Comparison of ENCODE assay signal across 22 cellular contexts in the genomic region with DNA sequence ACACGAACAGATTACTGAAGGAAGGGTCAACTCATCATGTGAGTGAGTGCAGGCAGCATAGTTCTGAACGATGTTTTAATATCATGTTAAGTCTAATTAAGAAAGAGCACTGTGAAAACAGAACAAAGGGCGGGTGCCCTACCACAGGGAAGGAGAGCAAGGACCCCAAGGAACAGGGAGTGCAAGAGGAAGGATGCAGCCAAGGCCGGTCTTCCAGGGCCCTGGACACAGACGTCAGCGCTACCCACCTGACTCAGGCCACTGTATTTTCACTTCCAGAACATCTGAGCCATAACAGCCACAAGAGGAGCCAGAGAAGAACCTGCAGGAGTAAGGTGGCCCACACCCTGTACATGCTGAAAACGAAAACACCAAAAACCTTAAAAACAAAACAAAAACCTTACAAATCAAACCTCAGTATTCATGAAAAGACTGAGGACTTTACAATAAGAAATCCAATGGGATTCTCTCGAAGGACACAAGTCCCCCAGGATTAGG.
DNase-seq lines count a peak whose midpoint lies in the region; ATAC-seq and TF ChIP-seq lines count a peak whose summit lies in the region.
"Had no signal": no experiment of that assay in that cellular context is flagged by ENCODE, and none has a peak within 500 bp of the region (broad histone marks: within the 10 kb centered on the region; RNA-seq: fewer than 3 reads in every experiment).

No MANE protein-coding gene starts in this region.

- 0 out of 2 replicates have a peak, but pooled peaks cover 3% of the 10 kb centered on the region for H3F3A ChIP-seq in MM.1S (ENCODE audit: insufficient read depth, low read length)

- H3K9me3 Mint-ChIP-seq in endodermal cell: no peaks in the 10 kb centered on the region
- H3K9me3 Mint-ChIP-seq in activated T-cell treated with anti-CD3 and anti-CD28 coated beads, Interleukin-2, amount 50 U/mL, for 4 hours: no peaks in the 10 kb centered on the region
- H3K9me3 Mint-ChIP-seq: CD8-positive, alpha-beta T cell; GM23338; HFFc6 had no signal

- H3K4me1 ChIP-seq in DND-41 (ENCODE audit: insufficient read depth, low read length): no peaks in the 10 kb centered on the region
- peaks cover 16% of the 10 kb centered on the region for H3K4me1 ChIP-seq in MM.1S (ENCODE audit: low read length)
- H3K4me1 ChIP-seq in endodermal cell (ENCODE audit: control insufficient read depth, insufficient read depth, low read length): no peaks in the 10 kb centered on the region
- no peaks in the 10 kb centered on the region for H3K4me1 ChIP-seq in spleen
- no peaks in the 10 kb centered on the region for H3K4me1 ChIP-seq in right lobe of liver
- H3K4me1 ChIP-seq: BLaER1, Caco-2, HAP-1 had no signal

- DNase-seq in DND-41 (no peak), MM.1S (peak; percentile 61), endodermal cell (no peak), spleen (no peak), hypothalamus (lab: John Stamatoyannopoulos, UW) (no peak), right lobe of liver (no peak)
- no peak for DNase-seq in activated T-cell treated with anti-CD3 and anti-CD28 coated beads, Interleukin-2, amount 50 U/mL, for 4 hours
- DNase-seq in activated naive CD4-positive, alpha-beta T cell treated with Interleukin-2 at 50 U/mL for 16 hours: no peak
- DNase-seq: Caco-2; CD4-positive, CD25-positive, alpha-beta regulatory T cell; CD8-positive, alpha-beta T cell; DMS153; EL; GDM1; HFFc6 had no signal

- H3K9ac ChIP-seq in DND-41 (ENCODE audit: low read depth, low read length): no peak overlapping the region
- no peak overlapping the region for H3K9ac ChIP-seq in MM.1S (ENCODE audit: low read length)
- H3K9ac ChIP-seq in endodermal cell (ENCODE audit: extremely low read depth, low read length, poor library complexity, severe bottlenecking): no peak overlapping the region
- H3K9ac ChIP-seq: BLaER1 had no signal

- H3K4me2 ChIP-seq in DND-41 (ENCODE audit: insufficient read depth, low read length) (no peak overlapping the region), MM.1S (ENCODE audit: low read depth, low read length) (peak overlapping the region; percentile 29)
- H3K4me2 ChIP-seq: BLaER1, GM23338 had no signal

- H2AFZ ChIP-seq in DND-41 (ENCODE audit: low read depth, low read length) (no peak overlapping the region), MM.1S (ENCODE audit: low read length) (peak overlapping the region; percentile 60)
- H2AFZ ChIP-seq: GM23338 had no signal

- H4K20me1 ChIP-seq in DND-41 (ENCODE audit: insufficient read depth, low read length) (no peaks in the 10 kb centered on the region), MM.1S (ENCODE audit: insufficient read depth, low read length) (no peaks in the 10 kb centered on the region)
- H4K20me1 ChIP-seq: BLaER1 had no signal

- H3K4me1 Mint-ChIP-seq in endodermal cell: peaks cover 2% of the 10 kb centered on the region
- no peaks in the 10 kb centered on the region for H3K4me1 Mint-ChIP-seq in activated T-cell treated with anti-CD3 and anti-CD28 coated beads, Interleukin-2, amount 50 U/mL, for 4 hours (ENCODE audit: low read depth)
- H3K4me1 Mint-ChIP-seq: B cell, GM23338 had no signal

- 79 to 92% methylated on average over 4 to 8 of the region's 8 CpGs for WGBS in endodermal cell (ENCODE audit: insufficient coverage in 1 of 2, insufficient read length in 1 of 2), 2 experiments
- 67 to 83% (median 75%) methylated on average over 8 of the region's 8 CpGs for WGBS in spleen, 5 donors
- WGBS in right lobe of liver (ENCODE audit: insufficient coverage, low coverage, low lambda C conversion rate, missing lambda C conversion rate): 68% methylated on average over 8 of the region's 8 CpGs

- intact Hi-C loops in spleen (cut with DNase I; ENCODE audit: low total_unique reads): no loop called here
- intact Hi-C loops in right lobe of liver (cut with DNase I): no loop called here

- no peak overlapping the region for H3K27ac Mint-ChIP-seq in endodermal cell
- H3K27ac Mint-ChIP-seq: B cell; CD4-positive, CD25-positive, alpha-beta regulatory T cell; CD8-positive, alpha-beta T cell; GM23338; HFFc6 had no signal

- no peaks in the 10 kb centered on the region for H3K36me3 Mint-ChIP-seq in endodermal cell (ENCODE audit: low read depth)
- H3K36me3 Mint-ChIP-seq in activated T-cell treated with anti-CD3 and anti-CD28 coated beads, Interleukin-2, amount 50 U/mL, for 4 hours (ENCODE audit: insufficient read depth): no peaks in the 10 kb centered on the region
- H3K36me3 Mint-ChIP-seq: CD4-positive, CD25-positive, alpha-beta regulatory T cell; CD8-positive, alpha-beta T cell had no signal

- H3K9me3 ChIP-seq in DND-41 (ENCODE audit: insufficient read depth, low read length, severe bottlenecking) (no peaks in the 10 kb centered on the region), MM.1S (replicated peaks; ENCODE audit: insufficient read depth, low read length) (no peaks in the 10 kb centered on the region), endodermal cell (ENCODE audit: control insufficient read depth, low read length) (no peaks in the 10 kb centered on the region), spleen (no peaks in the 10 kb centered on the region), right lobe of liver (no peaks in the 10 kb centered on the region)
- H3K9me3 ChIP-seq: BLaER1, Caco-2, HAP-1 had no signal

- H3K9me2 ChIP-seq in MM.1S (replicated peaks; ENCODE audit: insufficient read depth, low read length): no peaks in the 10 kb centered on the region

- no peak overlapping the region for H3K4me3 ChIP-seq in DND-41 (ENCODE audit: low read depth in 1 of 2, low read length in 2 of 2)
- H3K4me3 ChIP-seq in MM.1S (ENCODE audit: low read length): no peak overlapping the region
- no peak overlapping the region for H3K4me3 ChIP-seq in endodermal cell (ENCODE audit: low read length)
- H3K4me3 ChIP-seq in spleen: no peak overlapping the region
- H3K4me3 ChIP-seq in right lobe of liver: no peak overlapping the region
- H3K4me3 ChIP-seq: BLaER1, GM12878, GM23338, HAP-1 had no signal

- H3K36me3 ChIP-seq in DND-41 (ENCODE audit: insufficient read depth, low read length): no peaks in the 10 kb centered on the region
- H3K36me3 ChIP-seq in MM.1S (replicated peaks; ENCODE audit: insufficient read depth, low read length): no peaks in the 10 kb centered on the region
- no peaks in the 10 kb centered on the region for H3K36me3 ChIP-seq in endodermal cell (ENCODE audit: control insufficient read depth, insufficient read depth, low read length)
- H3K36me3 ChIP-seq in spleen: no peaks in the 10 kb centered on the region
- no peaks in the 10 kb centered on the region for H3K36me3 ChIP-seq in right lobe of liver
- H3K36me3 ChIP-seq: BLaER1, HAP-1 had no signal

- H3K27me3 Mint-ChIP-seq in endodermal cell (ENCODE audit: insufficient read depth): no peaks in the 10 kb centered on the region
- no peaks in the 10 kb centered on the region for H3K27me3 Mint-ChIP-seq in activated T-cell treated with anti-CD3 and anti-CD28 coated beads, Interleukin-2, amount 50 U/mL, for 4 hours (ENCODE audit: low read depth)

- H3K79me2 ChIP-seq in DND-41 (ENCODE audit: insufficient read depth, low read length) (no peaks in the 10 kb centered on the region), MM.1S (ENCODE audit: low read length) (no peaks in the 10 kb centered on the region)

- TF ChIP-seq POLR2A in spleen (IDR thresholded peaks at IDR 0.05): no peak
- TF ChIP-seq POLR2A in right lobe of liver (IDR thresholded peaks at IDR 0.05): no peak

- ATAC-seq in DND-41 (ENCODE audit: insufficient read depth, low read depth) (no peak), right lobe of liver (no peak)
- no peak for ATAC-seq in activated T-cell treated with anti-CD3 and anti-CD28 coated beads, Interleukin-2, amount 50 U/mL, for 4 hours
- ATAC-seq: CD8-positive, alpha-beta T cell; GM12878; GM23338 had no signal

- no peak overlapping the region for H3K4me3 Mint-ChIP-seq in endodermal cell
- H3K4me3 Mint-ChIP-seq in activated T-cell treated with anti-CD3 and anti-CD28 coated beads, Interleukin-2, amount 50 U/mL, for 4 hours: no peak overlapping the region
- H3K4me3 Mint-ChIP-seq: B cell; CD4-positive, CD25-positive, alpha-beta regulatory T cell; CD8-positive, alpha-beta T cell; GM23338; HFFc6 had no signal

- H3K27ac ChIP-seq in DND-41 (ENCODE audit: low read length): no peak overlapping the region
- peak overlapping the region; percentile 42; the same call in 1 of the 2 replicates for H3K27ac ChIP-seq in MM.1S (ENCODE audit: low read length)
- H3K27ac ChIP-seq in endodermal cell (ENCODE audit: low read depth, low read length): no peak overlapping the region
- peak overlapping the region in 5 of 8 donors; percentile 7 to 47 (median 37) for H3K27ac ChIP-seq in spleen
- H3K27ac ChIP-seq in right lobe of liver: no peak overlapping the region
- H3K27ac ChIP-seq: 22Rv1, BLaER1, C4-2B had no signal

- H3K27me3 ChIP-seq in DND-41 (ENCODE audit: insufficient read depth, low read length, poor library complexity): no peaks in the 10 kb centered on the region
- H3K27me3 ChIP-seq in MM.1S (replicated peaks; ENCODE audit: insufficient read depth, low read length): no peaks in the 10 kb centered on the region
- no peaks in the 10 kb centered on the region for H3K27me3 ChIP-seq in endodermal cell (ENCODE audit: control insufficient read depth, insufficient read depth, low read length, poor library complexity, severe bottlenecking)
- no peaks in the 10 kb centered on the region for H3K27me3 ChIP-seq in spleen (replicated peaks in 1 of 7)
- H3K27me3 ChIP-seq in right lobe of liver: no peaks in the 10 kb centered on the region
- H3K27me3 ChIP-seq: BLaER1 had no signal

- TF ChIP-seq CTCF in DND-41 (IDR thresholded peaks at IDR 0.05; ENCODE audit: borderline replicate concordance, extremely low read depth, low read length, poor library complexity, severe bottlenecking) (peak; percentile 5), MM.1S (IDR thresholded peaks at IDR 0.05; ENCODE audit: low read length) (peak; percentile 46), endodermal cell (conservative IDR thresholded peaks at IDR 0.05) (peak; percentile 15), spleen (IDR thresholded peaks at IDR 0.05 in 8 of 11, conservative IDR thresholded peaks at IDR 0.05 in 3 of 11) (peak in 1 of 11 experiments; percentile 22), right lobe of liver (IDR thresholded peaks at IDR 0.05) (no peak)

Comparison
In these comparisons a context has a peak if more than half of its experiments do, and no peak if none do; other contexts are left out.
1. H3K27ac ChIP-seq: peak in MM.1S (single experiment) and spleen (5 of 8); none in DND-41 (single experiment), endodermal cell (single experiment) and right lobe of liver (0 of 3).
2. CTCF ChIP-seq: peak in DND-41 (single experiment), MM.1S (single experiment) and endodermal cell (single experiment); none in right lobe of liver (0 of 4).